ENCODE assay signal across 18 cellular contexts in the genomic region with DNA sequence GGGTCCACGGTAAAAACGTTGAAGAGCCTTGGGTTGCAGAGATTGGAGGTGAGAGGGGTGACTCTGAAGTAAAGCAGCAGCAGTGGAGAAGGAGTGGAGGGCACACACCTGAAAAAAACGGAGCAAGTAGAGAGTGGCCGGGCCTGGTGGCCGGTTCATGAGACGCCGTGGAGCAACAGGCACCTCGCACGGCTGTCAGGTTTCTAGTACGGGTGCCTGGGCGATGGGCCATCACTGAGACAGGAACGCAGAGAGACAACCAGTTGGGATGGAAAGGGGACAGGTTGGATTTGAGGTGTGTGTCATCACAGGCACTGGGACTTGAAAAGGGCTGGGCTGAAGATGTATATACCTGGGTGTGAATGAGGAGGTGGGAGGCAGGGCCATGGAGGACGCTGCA.
DNase-seq lines count a peak whose midpoint lies in the region; ATAC-seq, FAIRE-seq and TF ChIP-seq lines count a peak whose summit lies in the region.
"Had no signal": no experiment of that assay in that cellular context is flagged by ENCODE, and none has a peak within 500 bp of the region (broad histone marks: within the 10 kb centered on the region; RNA-seq: fewer than 3 reads in every experiment).

No MANE protein-coding gene starts in this region.

- H3K27ac Mint-ChIP-seq in WTC11 (peak overlapping the region; percentile 46), nephron progenitor cell (peak overlapping the region; percentile 77)
- H3K27ac Mint-ChIP-seq: CD8-positive, alpha-beta T cell had no signal

- H3K27me3 Mint-ChIP-seq in WTC11 (ENCODE audit: low read depth) = no peaks in the 10 kb centered on the region
- peaks cover 10% of the 10 kb centered on the region for H3K27me3 Mint-ChIP-seq in nephron progenitor cell (ENCODE audit: low read depth, poor library complexity)

- intact Hi-C loops in Right ventricle myocardium inferior (cut with DNase I) = no loop called here
- intact Hi-C loops in right cardiac atrium (cut with DNase I) = loop anchor here in 1 of 4 donors (10.0 kb wide), 1 partner anchor 105 kb away; a partner anchor contains a TSS
- intact Hi-C loops in upper lobe of right lung (cut with DNase I) = no loop called here
- intact Hi-C loops in vagina (cut with DNase I) = no loop called here

- no peak for TF ChIP-seq POLR2A in vagina (IDR thresholded peaks at IDR 0.05)

- H3K27ac ChIP-seq in right cardiac atrium (ENCODE audit: low read length) (no peak overlapping the region), upper lobe of right lung (no peak overlapping the region), vagina (no peak overlapping the region)
- H3K27ac ChIP-seq: 22Rv1, GM23248 had no signal

- CTCF ChIA-PET in WTC11 (lab: Charles Lee) = no interaction called here

- H3K9me3 Mint-ChIP-seq in WTC11 = no peaks in the 10 kb centered on the region
- no peaks in the 10 kb centered on the region for H3K9me3 Mint-ChIP-seq in nephron progenitor cell
- H3K9me3 Mint-ChIP-seq: CD14-positive monocyte; CD8-positive, alpha-beta T cell had no signal

- H3K4me3 ChIP-seq in right cardiac atrium (ENCODE audit: low read length) (no peak overlapping the region), upper lobe of right lung (no peak overlapping the region), vagina (no peak overlapping the region)
- H3K4me3 ChIP-seq: GM23248 had no signal

- DNase-seq in Right ventricle myocardium inferior (ENCODE audit: missing footprints) = peak; percentile 64
- DNase-seq in right cardiac atrium = no peak
- no peak for DNase-seq in WTC11 (ENCODE audit: low spot score)
- DNase-seq in nephron progenitor cell = no peak
- no peak for DNase-seq in upper lobe of right lung
- DNase-seq in D721Med (ENCODE audit: insufficient read length, low spot score) = no peak
- no peak for DNase-seq in vagina (ENCODE audit: extremely low spot score in 2 of 2)
- DNase-seq: CD8-positive, alpha-beta T cell; COR-L47; DND-41; GF-D8; GM23248; H7 had no signal

- POLR2A ChIA-PET in WTC11 (lab: Charles Lee) = no interaction called here

- TF ChIP-seq CTCF in WTC11 (IDR thresholded peaks at IDR 0.05) (no peak), nephron progenitor cell (IDR thresholded peaks at IDR 0.05) (no peak), upper lobe of right lung (IDR thresholded peaks at IDR 0.05) (no peak), D721Med (IDR thresholded peaks at IDR 0.05; ENCODE audit: insufficient read depth, missing control alignments) (no peak), vagina (IDR thresholded peaks at IDR 0.05) (no peak)

- H3K4me1 ChIP-seq in right cardiac atrium (ENCODE audit: control insufficient read depth, insufficient read depth, low read length) (no peaks in the 10 kb centered on the region), upper lobe of right lung (no peaks in the 10 kb centered on the region), vagina (no peaks in the 10 kb centered on the region)

- no peak overlapping the region for H3K4me3 Mint-ChIP-seq in WTC11
- no peak overlapping the region for H3K4me3 Mint-ChIP-seq in nephron progenitor cell
- H3K4me3 Mint-ChIP-seq: CD14-positive monocyte; CD8-positive, alpha-beta T cell had no signal

- H3K27me3 ChIP-seq in right cardiac atrium (ENCODE audit: control insufficient read depth, insufficient read depth) (no peaks in the 10 kb centered on the region), upper lobe of right lung (no peaks in the 10 kb centered on the region), vagina (no peaks in the 10 kb centered on the region)

- H3K4me1 Mint-ChIP-seq in WTC11 (no peaks in the 10 kb centered on the region), nephron progenitor cell (peaks cover 15% of the 10 kb centered on the region)

- WGBS in right cardiac atrium = 96% methylated on average over 13 of the region's 13 CpGs

- H3K36me3 ChIP-seq in upper lobe of right lung (no peaks in the 10 kb centered on the region), vagina (peaks cover 0 to 5% of the 10 kb centered on the region in 2 donors)

- ATAC-seq in Right ventricle myocardium inferior (no peak), right cardiac atrium (no peak), WTC11 (no peak), upper lobe of right lung (no peak)
- ATAC-seq: CD8-positive, alpha-beta T cell; HepG2 had no signal

- FAIRE-seq in D721Med (lab: Jason Lieb, UNC) = no peak
- FAIRE-seq: GM18507, HepG2, HTR-8/SVneo had no signal

- H3K9me3 ChIP-seq in right cardiac atrium (ENCODE audit: control insufficient read depth, low read length) (no peaks in the 10 kb centered on the region), upper lobe of right lung (no peaks in the 10 kb centered on the region), vagina (no peaks in the 10 kb centered on the region)

- H3K36me3 Mint-ChIP-seq in WTC11 (peaks cover 51% of the 10 kb centered on the region), nephron progenitor cell (ENCODE audit: low read depth) (peaks cover 35% of the 10 kb centered on the region)
- H3K36me3 Mint-ChIP-seq: CD14-positive monocyte; CD8-positive, alpha-beta T cell had no signal

TF ChIP-seq in WTC11, 78 proteins besides CTCF, POLR2A, EP300 and RAD21:
- TF ChIP-seq ATF1 (CRISPR knock-in tag; IDR thresholded peaks at IDR 0.05) = no peak
- no peak for TF ChIP-seq OVOL2 (CRISPR knock-in tag; IDR thresholded peaks at IDR 0.05; ENCODE audit: borderline replicate concordance)
- TF ChIP-seq, protein P1, sequence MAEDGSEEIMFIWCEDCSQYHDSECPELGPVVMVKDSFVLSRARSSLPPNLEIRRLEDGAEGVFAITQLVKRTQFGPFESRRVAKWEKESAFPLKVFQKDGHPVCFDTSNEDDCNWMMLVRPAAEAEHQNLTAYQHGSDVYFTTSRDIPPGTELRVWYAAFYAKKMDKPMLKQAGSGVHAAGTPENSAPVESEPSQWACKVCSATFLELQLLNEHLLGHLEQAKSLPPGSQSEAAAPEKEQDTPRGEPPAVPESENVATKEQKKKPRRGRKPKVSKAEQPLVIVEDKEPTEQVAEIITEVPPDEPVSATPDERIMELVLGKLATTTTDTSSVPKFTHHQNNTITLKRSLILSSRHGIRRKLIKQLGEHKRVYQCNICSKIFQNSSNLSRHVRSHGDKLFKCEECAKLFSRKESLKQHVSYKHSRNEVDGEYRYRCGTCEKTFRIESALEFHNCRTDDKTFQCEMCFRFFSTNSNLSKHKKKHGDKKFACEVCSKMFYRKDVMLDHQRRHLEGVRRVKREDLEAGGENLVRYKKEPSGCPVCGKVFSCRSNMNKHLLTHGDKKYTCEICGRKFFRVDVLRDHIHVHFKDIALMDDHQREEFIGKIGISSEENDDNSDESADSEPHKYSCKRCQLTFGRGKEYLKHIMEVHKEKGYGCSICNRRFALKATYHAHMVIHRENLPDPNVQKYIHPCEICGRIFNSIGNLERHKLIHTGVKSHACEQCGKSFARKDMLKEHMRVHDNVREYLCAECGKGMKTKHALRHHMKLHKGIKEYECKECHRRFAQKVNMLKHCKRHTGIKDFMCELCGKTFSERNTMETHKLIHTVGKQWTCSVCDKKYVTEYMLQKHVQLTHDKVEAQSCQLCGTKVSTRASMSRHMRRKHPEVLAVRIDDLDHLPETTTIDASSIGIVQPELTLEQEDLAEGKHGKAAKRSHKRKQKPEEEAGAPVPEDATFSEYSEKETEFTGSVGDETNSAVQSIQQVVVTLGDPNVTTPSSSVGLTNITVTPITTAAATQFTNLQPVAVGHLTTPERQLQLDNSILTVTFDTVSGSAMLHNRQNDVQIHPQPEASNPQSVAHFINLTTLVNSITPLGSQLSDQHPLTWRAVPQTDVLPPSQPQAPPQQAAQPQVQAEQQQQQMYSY (CRISPR knock-in tag; IDR thresholded peaks at IDR 0.05) = no peak
- no peak for TF ChIP-seq NFATC4 (CRISPR knock-in tag; IDR thresholded peaks at IDR 0.05)
- TF ChIP-seq, protein P2, sequence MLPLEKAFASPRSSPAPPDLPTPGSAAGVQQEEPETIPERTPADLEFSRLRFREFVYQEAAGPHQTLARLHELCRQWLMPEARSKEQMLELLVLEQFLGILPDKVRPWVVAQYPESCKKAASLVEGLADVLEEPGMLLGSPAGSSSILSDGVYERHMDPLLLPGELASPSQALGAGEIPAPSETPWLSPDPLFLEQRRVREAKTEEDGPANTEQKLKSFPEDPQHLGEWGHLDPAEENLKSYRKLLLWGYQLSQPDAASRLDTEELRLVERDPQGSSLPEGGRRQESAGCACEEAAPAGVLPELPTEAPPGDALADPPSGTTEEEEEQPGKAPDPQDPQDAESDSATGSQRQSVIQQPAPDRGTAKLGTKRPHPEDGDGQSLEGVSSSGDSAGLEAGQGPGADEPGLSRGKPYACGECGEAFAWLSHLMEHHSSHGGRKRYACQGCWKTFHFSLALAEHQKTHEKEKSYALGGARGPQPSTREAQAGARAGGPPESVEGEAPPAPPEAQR (CRISPR knock-in tag; IDR thresholded peaks at IDR 0.05) = no peak
- TF ChIP-seq FOXJ3 (CRISPR knock-in tag; IDR thresholded peaks at IDR 0.05; ENCODE audit: borderline replicate concordance) = no peak
- no peak for TF ChIP-seq JUN (CRISPR knock-in tag; IDR thresholded peaks at IDR 0.05)
- no peak for TF ChIP-seq KAT7 (CRISPR knock-in tag; IDR thresholded peaks at IDR 0.05; ENCODE audit: borderline replicate concordance)
